27 cellular contexts compared by ENCODE assay signal in genomic region chr1:27331922-27332321, GRCh38. TPM values are rescaled to one million over a fixed set of nuclear protein-coding genes. Genes with fewer than 3 reads are reported as not detected.
A peak's percentile ranks its signal among the peaks of the same experiment; 100 is the strongest.
DNase-seq lines count a peak whose midpoint lies in the region; ATAC-seq and TF ChIP-seq lines count a peak whose summit lies in the region.
"Had no signal": no experiment of that assay in that cellular context is flagged by ENCODE, and none has a peak within 500 bp of the region (broad histone marks: within the 10 kb centered on the region; RNA-seq: fewer than 3 reads in every experiment).

No MANE protein-coding gene starts in this region.

- H3K9ac ChIP-seq in adipocyte (ENCODE audit: low read length) = peak overlapping the region; percentile 7

- H3K4me1 ChIP-seq in adipocyte (ENCODE audit: control insufficient read depth, insufficient read depth, low read length) (peaks cover 2% of the 10 kb centered on the region), right cardiac atrium (ENCODE audit: control insufficient read depth, insufficient read depth, low read length) (peaks cover 9% of the 10 kb centered on the region), mucosa of descending colon (ENCODE audit: low read depth) (no peaks in the 10 kb centered on the region)
- H3K4me1 ChIP-seq: pancreas, right lobe of liver, SJSA1 had no signal

- intact Hi-C loops in right cardiac atrium (cut with DNase I) (no loop called here), mucosa of descending colon (cut with DNase I, micrococcal nuclease) (no loop called here)

- no peak for TF ChIP-seq CTCF in mucosa of descending colon (IDR thresholded peaks at IDR 0.05)

- H3K9me3 ChIP-seq in adipocyte (ENCODE audit: control insufficient read depth, low read length) = no peaks in the 10 kb centered on the region
- H3K9me3 ChIP-seq in right cardiac atrium (ENCODE audit: control insufficient read depth, low read length) = no peaks in the 10 kb centered on the region
- no peaks in the 10 kb centered on the region for H3K9me3 ChIP-seq in mucosa of descending colon
- H3K9me3 ChIP-seq: esophagus muscularis mucosa, gastrocnemius medialis, pancreas, right lobe of liver, SJSA1 had no signal

- H3K36me3 ChIP-seq in adipocyte (ENCODE audit: control insufficient read depth, insufficient read depth, low read length, severe bottlenecking) (peaks cover 51% of the 10 kb centered on the region), mucosa of descending colon (ENCODE audit: low read depth) (no peaks in the 10 kb centered on the region)

- H3K4me1 Mint-ChIP-seq in activated T-cell treated with anti-CD3 and anti-CD28 coated beads, Interleukin-2, amount 50 U/mL, for 24 hours (ENCODE audit: low read depth) = peaks cover 34% of the 10 kb centered on the region
- peaks cover 29% of the 10 kb centered on the region for H3K4me1 Mint-ChIP-seq in activated T-cell treated with anti-CD3 and anti-CD28 coated beads, Interleukin-2, amount 50 U/mL, for 72 hours (ENCODE audit: low read depth)
- H3K4me1 Mint-ChIP-seq in stimulated activated memory B cell treated with anti-CD40 and anti-IgM and Interleukin-4, amounts not matched to agents 10 μg/mL and 1 μg/mL and 100 μg/mL, for 72 hours = peaks cover 38% of the 10 kb centered on the region

- H3K9me3 Mint-ChIP-seq in activated T-cell treated with anti-CD3 and anti-CD28 coated beads, Interleukin-2, amount 50 U/mL, for 24 hours = no peaks in the 10 kb centered on the region
- H3K9me3 Mint-ChIP-seq in activated T-cell treated with anti-CD3 and anti-CD28 coated beads, Interleukin-2, amount 50 U/mL, for 72 hours = no peaks in the 10 kb centered on the region
- H3K9me3 Mint-ChIP-seq in stimulated activated memory B cell treated with anti-CD40 and anti-IgM and Interleukin-4, amounts not matched to agents 10 μg/mL and 1 μg/mL and 100 μg/mL, for 72 hours = no peaks in the 10 kb centered on the region
- H3K9me3 Mint-ChIP-seq: activated naive CD4-positive, alpha-beta T cell treated with anti-CD3 and anti-CD28 coated beads, Interleukin-2, amount 50 U/mL, for 24 hours; activated T-cell treated with anti-CD3 and anti-CD28 coated beads, Interleukin-2, amount 50 U/mL, for 4 hours; IgD-negative memory B cell; naive B cell; type B pancreatic cell had no signal

- H3K27me3 Mint-ChIP-seq in activated T-cell treated with anti-CD3 and anti-CD28 coated beads, Interleukin-2, amount 50 U/mL, for 24 hours = no peaks in the 10 kb centered on the region
- no peaks in the 10 kb centered on the region for H3K27me3 Mint-ChIP-seq in activated T-cell treated with anti-CD3 and anti-CD28 coated beads, Interleukin-2, amount 50 U/mL, for 72 hours (ENCODE audit: low read depth)
- no peaks in the 10 kb centered on the region for H3K27me3 Mint-ChIP-seq in stimulated activated memory B cell treated with anti-CD40 and anti-IgM and Interleukin-4, amounts not matched to agents 10 μg/mL and 1 μg/mL and 100 μg/mL, for 72 hours
- H3K27me3 Mint-ChIP-seq: activated naive CD4-positive, alpha-beta T cell treated with anti-CD3 and anti-CD28 coated beads, Interleukin-2, amount 50 U/mL, for 24 hours; IgD-negative memory B cell; naive B cell; type B pancreatic cell had no signal

- H3K4me3 ChIP-seq in adipocyte (ENCODE audit: low read length) (no peak overlapping the region), right cardiac atrium (ENCODE audit: low read length) (no peak overlapping the region), mucosa of descending colon (no peak overlapping the region)
- H3K4me3 ChIP-seq: esophagus muscularis mucosa, gastrocnemius medialis, pancreas, right lobe of liver, SJSA1 had no signal

- no peaks in the 10 kb centered on the region for H3K27me3 ChIP-seq in adipocyte (replicated peaks; ENCODE audit: control insufficient read depth, insufficient read depth, low read length)
- no peaks in the 10 kb centered on the region for H3K27me3 ChIP-seq in right cardiac atrium (ENCODE audit: control insufficient read depth, insufficient read depth)
- H3K27me3 ChIP-seq: esophagus muscularis mucosa, gastrocnemius medialis, pancreas, right lobe of liver, SJSA1 had no signal

- peak overlapping the region; percentile 36 for H3K27ac ChIP-seq in right cardiac atrium (ENCODE audit: low read length)
- H3K27ac ChIP-seq: C4-2B, esophagus muscularis mucosa, gastrocnemius medialis, pancreas, right lobe of liver, SJSA1, WERI-Rb-1 had no signal

- WGBS in right cardiac atrium = 77% methylated on average over 5 of the region's 5 CpGs

- H3K27ac Mint-ChIP-seq in activated T-cell treated with anti-CD3 and anti-CD28 coated beads, Interleukin-2, amount 50 U/mL, for 24 hours = peak overlapping the region; percentile 57
- H3K27ac Mint-ChIP-seq in activated T-cell treated with anti-CD3 and anti-CD28 coated beads, Interleukin-2, amount 50 U/mL, for 72 hours = no peak overlapping the region
- H3K27ac Mint-ChIP-seq in stimulated activated memory B cell treated with anti-CD40 and anti-IgM and Interleukin-4, amounts not matched to agents 10 μg/mL and 1 μg/mL and 100 μg/mL, for 72 hours = peak overlapping the region; percentile 50
- H3K27ac Mint-ChIP-seq: activated naive CD4-positive, alpha-beta T cell treated with anti-CD3 and anti-CD28 coated beads, Interleukin-2, amount 50 U/mL, for 24 hours; type B pancreatic cell had no signal

- no peak for ATAC-seq in activated T-cell treated with anti-CD3 and anti-CD28 coated beads, Interleukin-2, amount 50 U/mL, for 72 hours (replicated peaks in 1 of 2)
- ATAC-seq in right cardiac atrium (peak; percentile 15 to 20), mucosa of descending colon (no peak), HG03025 (IDR thresholded peaks at IDR 0.05; ENCODE audit: low FRiP score, unreplicated experiment) (no peak)
- no peak for ATAC-seq in stimulated activated memory B cell treated with anti-CD40 and anti-IgM and Interleukin-4, amounts not matched to agents 10 μg/mL and 1 μg/mL and 100 μg/mL, for 72 hours

- H3K36me3 Mint-ChIP-seq in activated T-cell treated with anti-CD3 and anti-CD28 coated beads, Interleukin-2, amount 50 U/mL, for 24 hours (ENCODE audit: low read depth) = peaks cover 91% of the 10 kb centered on the region
- H3K36me3 Mint-ChIP-seq in activated T-cell treated with anti-CD3 and anti-CD28 coated beads, Interleukin-2, amount 50 U/mL, for 72 hours (ENCODE audit: insufficient read depth in 2 of 2) = peaks cover 0 to 16% of the 10 kb centered on the region in 2 donors
- peaks cover 46% of the 10 kb centered on the region for H3K36me3 Mint-ChIP-seq in stimulated activated memory B cell treated with anti-CD40 and anti-IgM and Interleukin-4, amounts not matched to agents 10 μg/mL and 1 μg/mL and 100 μg/mL, for 72 hours

- no peak for DNase-seq in activated T-cell treated with anti-CD3 and anti-CD28 coated beads, Interleukin-2, amount 50 U/mL, for 24 hours
- no peak for DNase-seq in activated T-cell treated with anti-CD3 and anti-CD28 coated beads, Interleukin-2, amount 50 U/mL, for 72 hours
- DNase-seq in adipocyte (ENCODE audit: low read depth) (no peak), right cardiac atrium (peak in 2 of 3 donors; percentile 39 to 46), mucosa of descending colon (no peak), dedifferentiated amniotic fluid mesenchymal stem cell (ENCODE audit: extremely low spot score) (no peak)
- DNase-seq: activated CD4-positive, alpha-beta T cell treated with anti-CD3 and anti-CD28 coated beads, Interleukin-2, amount 50 U/mL, for 4 hours; activated T-cell treated with anti-CD3 and anti-CD28 coated beads, Interleukin-2, amount 50 U/mL, for 4 hours; effector memory CD4-positive, alpha-beta T cell; gastrocnemius medialis; mesendoderm; naive B cell; NCI-H146; NCI-H524; pancreas; right lobe of liver; WERI-Rb-1 had no signal

- no peak overlapping the region for H3K4me3 Mint-ChIP-seq in activated T-cell treated with anti-CD3 and anti-CD28 coated beads, Interleukin-2, amount 50 U/mL, for 24 hours
- no peak overlapping the region for H3K4me3 Mint-ChIP-seq in activated T-cell treated with anti-CD3 and anti-CD28 coated beads, Interleukin-2, amount 50 U/mL, for 72 hours
- H3K4me3 Mint-ChIP-seq in stimulated activated memory B cell treated with anti-CD40 and anti-IgM and Interleukin-4, amounts not matched to agents 10 μg/mL and 1 μg/mL and 100 μg/mL, for 72 hours = no peak overlapping the region
- H3K4me3 Mint-ChIP-seq: activated naive CD4-positive, alpha-beta T cell treated with anti-CD3 and anti-CD28 coated beads, Interleukin-2, amount 50 U/mL, for 24 hours; activated T-cell treated with anti-CD3 and anti-CD28 coated beads, Interleukin-2, amount 50 U/mL, for 4 hours; type B pancreatic cell had no signal

RNA-seq across cellular contexts. Expression of gene SYTL1, which starts 9.9 kb away (rescaled TPM):
- total RNA-seq in activated T-cell treated with anti-CD3 and anti-CD28 coated beads, Interleukin-2, amount 50 U/mL, for 72 hours = 10 to 100 TPM; 73.1 to 89.9 TPM
- total RNA-seq in right cardiac atrium = 1 to 10 TPM in 3 of 4 donors, under 1 TPM in 1; 0.39 to 2.9 (median 2.0) TPM
- 2.1 TPM for polyA plus RNA-seq in right cardiac atrium
- total RNA-seq in mucosa of descending colon = 1 to 10 TPM; 4.2 to 9.7 (median 8.7) TPM

RNA-seq across cellular contexts. Expression of gene TMEM222, which starts 10.0 kb away (rescaled TPM):
- total RNA-seq in activated T-cell treated with anti-CD3 and anti-CD28 coated beads, Interleukin-2, amount 50 U/mL, for 72 hours = 10 to 100 TPM; 41.9 to 61.3 TPM
- total RNA-seq in right cardiac atrium = 10 to 100 TPM; 20.8 to 29.5 (median 27.1) TPM
- 26.9 TPM for polyA plus RNA-seq in right cardiac atrium
- total RNA-seq in mucosa of descending colon = 10 to 100 TPM; 30.0 to 30.9 (median 30.8) TPM

RNA-seq across cellular contexts. Expression of gene MAP3K6, which starts 34.8 kb away (rescaled TPM):
- total RNA-seq in activated T-cell treated with anti-CD3 and anti-CD28 coated beads, Interleukin-2, amount 50 U/mL, for 72 hours = 10 to 100 TPM in 1 of 2 donors, 1 to 10 TPM in 1; 8.3 to 10.4 TPM
- 10 to 100 TPM; 40.7 to 52.7 (median 45.9) TPM for total RNA-seq in right cardiac atrium
- polyA plus RNA-seq in right cardiac atrium = 47.5 TPM
- total RNA-seq in mucosa of descending colon = 10 to 100 TPM; 18.5 to 38.5 (median 28.5) TPM

RNA-seq across cellular contexts. Expression of gene FCN3, which starts 42.7 kb away (rescaled TPM):
- not detected for total RNA-seq in activated T-cell treated with anti-CD3 and anti-CD28 coated beads, Interleukin-2, amount 50 U/mL, for 72 hours
- total RNA-seq in right cardiac atrium (10 to 100 TPM in 3 of 4 donors, 1 to 10 TPM in 1; 5.8 to 46.0 (median 11.9) TPM), mucosa of descending colon (under 1 TPM in 2 of 3 donors, not detected in 1; 0.60 to 0.79 TPM)
- polyA plus RNA-seq in right cardiac atrium = 98.1 TPM
- total RNA-seq: kidney epithelial cell, M059J, SJSA1 had no signal
- polyA plus RNA-seq: IgD-negative memory B cell had no signal

RNA-seq across cellular contexts. Expression of gene CD164L2, which starts 51.2 kb away (rescaled TPM):
- not detected for total RNA-seq in activated T-cell treated with anti-CD3 and anti-CD28 coated beads, Interleukin-2, amount 50 U/mL, for 72 hours
- not detected for total RNA-seq in right cardiac atrium
- polyA plus RNA-seq in right cardiac atrium = not detected
- total RNA-seq in mucosa of descending colon = 1 to 10 TPM in 1 of 3 donors, under 1 TPM in 2; 0.29 to 1.3 (median 0.51) TPM
- total RNA-seq: activated T-cell treated with anti-CD3 and anti-CD28 coated beads, Interleukin-2, amount 50 U/mL, for 4 hours; esophagus muscularis mucosa; gastrocnemius medialis; M059J; SJSA1 had no signal
- polyA plus RNA-seq: IgD-negative memory B cell had no signal

Comparison
In these comparisons a context has a peak if more than half of its experiments do, and no peak if none do; other contexts are left out.
1. DNase-seq: peak in right cardiac atrium (2 of 3); none in activated T-cell treated with anti-CD3 and anti-CD28 coated beads, Interleukin-2, amount 50 U/mL, for 24 hours (single experiment), activated T-cell treated with anti-CD3 and anti-CD28 coated beads, Interleukin-2, amount 50 U/mL, for 72 hours (0 of 2), adipocyte (single experiment), mucosa of descending colon (0 of 3) and dedifferentiated amniotic fluid mesenchymal stem cell (single experiment).
2. ATAC-seq: peak in right cardiac atrium (2 of 2); none in activated T-cell treated with anti-CD3 and anti-CD28 coated beads, Interleukin-2, amount 50 U/mL, for 72 hours (0 of 2), stimulated activated memory B cell treated with anti-CD40 and anti-IgM and Interleukin-4, amounts not matched to agents 10 μg/mL and 1 μg/mL and 100 μg/mL, for 72 hours (single experiment), mucosa of descending colon (single experiment) and HG03025 (single experiment).
3. RNA of gene SYTL1, which starts 9.9 kb away (total RNA-seq): 73.1 to 89.9 TPM in activated T-cell treated with anti-CD3 and anti-CD28 coated beads, Interleukin-2, amount 50 U/mL, for 72 hours; 4.2 to 9.7 TPM in mucosa of descending colon and 0.39 to 2.9 TPM in right cardiac atrium; every median in the first group is over 4 times any median in the second.